Comparison of ENCODE assay signal across 23 cellular contexts in the genomic region with DNA sequence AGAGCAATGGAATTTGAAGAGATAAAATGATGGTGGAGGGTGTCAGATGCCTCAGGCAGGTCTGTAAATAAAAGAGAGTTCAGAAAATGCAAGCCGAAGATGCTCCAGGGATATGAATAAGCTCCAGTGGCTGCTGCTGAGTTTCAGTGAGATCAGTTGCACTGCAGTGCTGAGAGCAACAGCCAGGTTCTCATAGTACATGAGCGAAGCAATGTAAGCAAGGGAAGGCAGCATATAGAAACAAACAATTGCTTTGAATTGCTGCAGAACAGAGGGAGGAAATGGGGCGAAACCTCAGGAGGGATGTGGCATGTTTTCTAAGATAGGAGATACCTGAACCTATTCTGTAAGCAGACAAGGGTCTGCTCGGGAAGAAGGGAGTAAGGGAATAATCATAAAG.
DNase-seq lines count a peak whose midpoint lies in the region; ATAC-seq, FAIRE-seq and TF ChIP-seq lines count a peak whose summit lies in the region.
"Had no signal": no experiment of that assay in that cellular context is flagged by ENCODE, and none has a peak within 500 bp of the region (broad histone marks: within the 10 kb centered on the region; RNA-seq: fewer than 3 reads in every experiment).

No MANE protein-coding gene starts in this region.

- no peaks in the 10 kb centered on the region for H3K4me1 Mint-ChIP-seq in CD4-positive, alpha-beta T cell (ENCODE audit: low read depth)
- no peaks in the 10 kb centered on the region for H3K4me1 Mint-ChIP-seq in activated CD8-positive, alpha-beta T cell treated with anti-CD3 and anti-CD28 coated beads for 36 hours (ENCODE audit: low read depth)
- H3K4me1 Mint-ChIP-seq: immature natural killer cell; memory B cell; stimulated activated memory B cell treated with anti-CD40 and anti-IgM and Interleukin-4, amounts not matched to agents 10 μg/mL and 1 μg/mL and 100 μg/mL, for 72 hours had no signal

- 61 to 68% methylated on average over 4 of the region's 4 CpGs for WGBS in GM23248 (ENCODE audit: low coverage in 1 of 2, low lambda C conversion rate in 2 of 2, missing lambda C conversion rate in 2 of 2), 2 experiments

- FAIRE-seq in kidney (lab: Jason Lieb, UNC), result no peak

- H3K27me3 ChIP-seq in GM23248 (replicated peaks; ENCODE audit: insufficient read depth), result no peaks in the 10 kb centered on the region
- no peaks in the 10 kb centered on the region for H3K27me3 ChIP-seq in CD4-positive, alpha-beta T cell (ENCODE audit: control insufficient read depth, insufficient read depth, low read length)
- H3K27me3 ChIP-seq: upper lobe of left lung had no signal

- peak overlapping the region; percentile 16; the same call in 1 of the 2 replicates for H2AFZ ChIP-seq in GM23248

- H3K27ac Mint-ChIP-seq in CD4-positive, alpha-beta T cell, result no peak overlapping the region
- H3K27ac Mint-ChIP-seq in activated CD8-positive, alpha-beta T cell treated with anti-CD3 and anti-CD28 coated beads for 36 hours, result no peak overlapping the region
- H3K27ac Mint-ChIP-seq: activated naive CD4-positive, alpha-beta T cell treated with anti-CD3 and anti-CD28 coated beads, Interleukin-2, amount 50 U/mL, for 72 hours; CD8-positive, alpha-beta T cell; dendritic cell treated with granulocyte-macrophage colony-stimulating factor and Interleukin-4, amounts not matched to agents 40 ng/mL and 50 ng/mL, for 4 days; immature natural killer cell; memory B cell; nephron progenitor cell; stimulated activated memory B cell treated with anti-CD40 and anti-IgM and Interleukin-4, amounts not matched to agents 10 μg/mL and 1 μg/mL and 100 μg/mL, for 72 hours; T-helper 1 cell treated with Interleukin-12 subunit alpha and Interleukin-12 subunit beta and Interleukin-4 antibody, amounts not matched to agents 30 μg/mL and 1 μg/mL, for 36 hours had no signal

- H3K4me3 ChIP-seq in GM23248 (no peak overlapping the region), kidney (ENCODE audit: low read length in 2 of 2) (no peak overlapping the region)
- H3K4me3 ChIP-seq: upper lobe of left lung had no signal

- no peaks in the 10 kb centered on the region for H3K36me3 Mint-ChIP-seq in CD4-positive, alpha-beta T cell (ENCODE audit: low read depth)
- H3K36me3 Mint-ChIP-seq in activated CD8-positive, alpha-beta T cell treated with anti-CD3 and anti-CD28 coated beads for 36 hours (ENCODE audit: low read depth), result no peaks in the 10 kb centered on the region
- H3K36me3 Mint-ChIP-seq: activated naive CD4-positive, alpha-beta T cell treated with anti-CD3 and anti-CD28 coated beads, Interleukin-2, amount 50 U/mL, for 72 hours; CD8-positive, alpha-beta T cell; memory B cell; stimulated activated memory B cell treated with anti-CD40 and anti-IgM and Interleukin-4, amounts not matched to agents 10 μg/mL and 1 μg/mL and 100 μg/mL, for 72 hours had no signal

- intact Hi-C loops in kidney (cut with DNase I), result no loop called here
- intact Hi-C loops in CD4-positive, alpha-beta T cell (cut with DNase I, micrococcal nuclease), result no loop called here
- intact Hi-C loops in activated CD8-positive, alpha-beta T cell treated with anti-CD3 and anti-CD28 coated beads for 36 hours (cut with micrococcal nuclease), result no loop called here

- no peak overlapping the region for H3K4me2 ChIP-seq in GM23248 (ENCODE audit: unreplicated experiment)

- H3K36me3 ChIP-seq in GM23248 (ENCODE audit: low read depth), result no peaks in the 10 kb centered on the region
- no peaks in the 10 kb centered on the region for H3K36me3 ChIP-seq in kidney (ENCODE audit: control insufficient read depth in 1 of 2, insufficient read depth in 2 of 2, low read length in 2 of 2)
- H3K36me3 ChIP-seq: upper lobe of left lung had no signal

- no peak overlapping the region for H3K9ac ChIP-seq in GM23248
- no peak overlapping the region for H3K9ac ChIP-seq in kidney (ENCODE audit: low read length in 2 of 2)

- H3K27ac ChIP-seq in GM23248, result no peak overlapping the region
- H3K27ac ChIP-seq in angular gyrus (ENCODE audit: low read depth, low read length), result peak overlapping the region; percentile 11
- H3K27ac ChIP-seq in kidney (ENCODE audit: low read depth in 2 of 2, low read length in 2 of 2), result no peak overlapping the region
- no peak overlapping the region for H3K27ac ChIP-seq in CD4-positive, alpha-beta T cell (ENCODE audit: low read depth, low read length)
- H3K27ac ChIP-seq: upper lobe of left lung, VCaP had no signal

- H3K4me3 Mint-ChIP-seq in CD4-positive, alpha-beta T cell, result no peak overlapping the region
- no peak overlapping the region for H3K4me3 Mint-ChIP-seq in activated CD8-positive, alpha-beta T cell treated with anti-CD3 and anti-CD28 coated beads for 36 hours
- H3K4me3 Mint-ChIP-seq: CD8-positive, alpha-beta T cell; dendritic cell treated with granulocyte-macrophage colony-stimulating factor and Interleukin-4, amounts not matched to agents 40 ng/mL and 50 ng/mL, for 4 days; immature natural killer cell; memory B cell; nephron progenitor cell; stimulated activated memory B cell treated with anti-CD40 and anti-IgM and Interleukin-4, amounts not matched to agents 10 μg/mL and 1 μg/mL and 100 μg/mL, for 72 hours; T-helper 1 cell treated with Interleukin-12 subunit alpha and Interleukin-12 subunit beta and Interleukin-4 antibody, amounts not matched to agents 30 μg/mL and 1 μg/mL, for 36 hours had no signal

- CTCF ChIA-PET in CD4-positive, alpha-beta T cell (lab: Charles Lee), result no interaction called here
- CTCF ChIA-PET in activated CD8-positive, alpha-beta T cell treated with anti-CD3 and anti-CD28 coated beads for 36 hours (lab: Charles Lee), result no interaction called here

- no peaks in the 10 kb centered on the region for H3K27me3 Mint-ChIP-seq in CD4-positive, alpha-beta T cell
- H3K27me3 Mint-ChIP-seq in activated CD8-positive, alpha-beta T cell treated with anti-CD3 and anti-CD28 coated beads for 36 hours, result no peaks in the 10 kb centered on the region
- H3K27me3 Mint-ChIP-seq: dendritic cell treated with granulocyte-macrophage colony-stimulating factor and Interleukin-4, amounts not matched to agents 40 ng/mL and 50 ng/mL, for 4 days; memory B cell; stimulated activated memory B cell treated with anti-CD40 and anti-IgM and Interleukin-4, amounts not matched to agents 10 μg/mL and 1 μg/mL and 100 μg/mL, for 72 hours had no signal

- peaks cover 1% of the 10 kb centered on the region for H3K9me3 Mint-ChIP-seq in CD4-positive, alpha-beta T cell
- peaks cover 3% of the 10 kb centered on the region for H3K9me3 Mint-ChIP-seq in activated CD8-positive, alpha-beta T cell treated with anti-CD3 and anti-CD28 coated beads for 36 hours
- H3K9me3 Mint-ChIP-seq: nephron progenitor cell; T-helper 1 cell treated with Interleukin-12 subunit alpha and Interleukin-12 subunit beta and Interleukin-4 antibody, amounts not matched to agents 30 μg/mL and 1 μg/mL, for 36 hours had no signal

- no peak for ATAC-seq in CD4-positive, alpha-beta T cell (ENCODE audit: poor library complexity)
- ATAC-seq in activated CD8-positive, alpha-beta T cell treated with anti-CD3 and anti-CD28 coated beads for 36 hours, result no peak
- ATAC-seq: activated naive CD4-positive, alpha-beta T cell treated with anti-CD3 and anti-CD28 coated beads, Interleukin-2, amount 50 U/mL, for 72 hours; CD8-positive, alpha-beta T cell; esophagus mucosa; stimulated activated memory B cell treated with anti-CD40 and anti-IgM and Interleukin-4, amounts not matched to agents 10 μg/mL and 1 μg/mL and 100 μg/mL, for 72 hours had no signal

- POLR2A ChIA-PET in CD4-positive, alpha-beta T cell (lab: Charles Lee), result no interaction called here
- POLR2A ChIA-PET in activated CD8-positive, alpha-beta T cell treated with anti-CD3 and anti-CD28 coated beads for 36 hours (lab: Charles Lee), result no interaction called here

- no peaks in the 10 kb centered on the region for H3K79me2 ChIP-seq in GM23248 (ENCODE audit: insufficient read depth)

- no peaks in the 10 kb centered on the region; the same call in 1 of the 2 replicates for H3K4me1 ChIP-seq in GM23248 (ENCODE audit: insufficient read depth)
- H3K4me1 ChIP-seq in kidney (ENCODE audit: control insufficient read depth in 1 of 2, insufficient read depth in 1 of 2, low read depth in 1 of 2, low read length in 2 of 2), result no peaks in the 10 kb centered on the region
- H3K4me1 ChIP-seq: upper lobe of left lung had no signal

- no peak for TF ChIP-seq CTCF in kidney (IDR thresholded peaks at IDR 0.05; ENCODE audit: borderline replicate concordance, extremely low read depth, insufficient read depth)
- no peak for TF ChIP-seq CTCF in CD4-positive, alpha-beta T cell (IDR thresholded peaks at IDR 0.05)
- no peak for TF ChIP-seq CTCF in activated CD8-positive, alpha-beta T cell treated with anti-CD3 and anti-CD28 coated beads for 36 hours (IDR thresholded peaks at IDR 0.05)

- no peaks in the 10 kb centered on the region for H3K9me2 ChIP-seq in GM23248 (ENCODE audit: insufficient read depth)

- in situ Hi-C loops in GM23248 (cut with MboI), result no loop called here

- no peak for DNase-seq in GM23248
- peak; percentile 32 for DNase-seq in inferior parietal cortex (ENCODE audit: extremely low spot score)
- DNase-seq in retina, result peak; percentile 34
- no peak for DNase-seq in kidney
- DNase-seq in CD4-positive, alpha-beta T cell, result no peak
- no peak for DNase-seq in stimulated activated naive CD4-positive, alpha-beta T cell (lab: John Stamatoyannopoulos, UW)
- DNase-seq in activated CD8-positive, alpha-beta T cell treated with anti-CD3 and anti-CD28 coated beads for 36 hours, result no peak
- DNase-seq: activated CD8-positive, alpha-beta memory T cell treated with anti-CD3 and anti-CD28 coated beads for 24 hours; CD8-positive, alpha-beta T cell; immature natural killer cell; NCI-H226; nephron progenitor cell; Right ventricle myocardium superior; stimulated activated CD4-positive, alpha-beta T cell treated with anti-CD3 and anti-CD28 coated beads, Interleukin-15, amount 100 ng/mL, for 24 hours; upper lobe of left lung had no signal

- no peaks in the 10 kb centered on the region for H3F3A ChIP-seq in GM23248 (ENCODE audit: insufficient read depth)

- H3K9me3 ChIP-seq in GM23248 (ENCODE audit: low read depth) (no peaks in the 10 kb centered on the region), kidney (ENCODE audit: control insufficient read depth in 1 of 2, low read length in 2 of 2) (no peaks in the 10 kb centered on the region)
- no peaks in the 10 kb centered on the region for H3K9me3 ChIP-seq in CD4-positive, alpha-beta T cell (ENCODE audit: control insufficient read depth, low read length)
- H3K9me3 ChIP-seq: upper lobe of left lung had no signal

- H4K20me1 ChIP-seq in GM23248 (ENCODE audit: insufficient read depth), result no peaks in the 10 kb centered on the region

Comparison
In these comparisons a context has a peak if more than half of its experiments do, and no peak if none do; other contexts are left out.
1. DNase-seq: peak in inferior parietal cortex (single experiment) and retina (single experiment); none in GM23248 (single experiment), kidney (single experiment), CD4-positive, alpha-beta T cell (0 of 10), stimulated activated naive CD4-positive, alpha-beta T cell (0 of 6) and activated CD8-positive, alpha-beta T cell treated with anti-CD3 and anti-CD28 coated beads for 36 hours (single experiment).